Comparison of ENCODE assay signal across 28 cellular contexts in the genomic region with DNA sequence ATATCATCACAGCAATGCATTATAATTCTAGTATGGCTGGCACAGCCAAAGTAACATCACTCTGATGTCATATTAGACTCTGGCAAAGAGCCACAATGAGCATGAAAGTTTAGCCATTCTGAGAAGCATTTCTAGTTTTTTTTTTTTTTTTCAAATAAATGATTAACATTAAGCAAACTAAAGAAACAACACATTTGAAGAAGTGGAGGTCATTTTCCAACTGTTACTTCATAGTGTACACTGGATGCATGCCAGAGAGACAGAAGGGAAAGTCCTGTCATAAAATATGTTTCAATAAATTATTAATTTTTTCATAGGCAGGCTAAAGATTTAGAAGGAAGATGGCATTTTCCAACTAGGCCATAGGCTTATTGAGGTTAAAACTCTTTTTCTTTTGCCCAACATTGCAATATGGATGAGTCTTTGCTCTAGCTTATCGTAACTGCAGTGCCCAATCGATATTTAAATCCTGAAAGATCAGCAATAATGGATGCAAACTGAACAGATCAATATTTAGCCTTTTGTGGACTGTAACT.
DNase-seq lines count a peak whose midpoint lies in the region; ATAC-seq and TF ChIP-seq lines count a peak whose summit lies in the region.
"Had no signal": no experiment of that assay in that cellular context is flagged by ENCODE, and none has a peak within 500 bp of the region (broad histone marks: within the 10 kb centered on the region; RNA-seq: fewer than 3 reads in every experiment).

No MANE protein-coding gene starts in this region.

- H3K36me3 Mint-ChIP-seq in Calu3 (ENCODE audit: insufficient read depth, unreplicated experiment) (peaks cover 7% of the 10 kb centered on the region), CD14-positive monocyte (no peaks in the 10 kb centered on the region)
- H3K36me3 Mint-ChIP-seq in CD8-positive, alpha-beta T cell: no peaks in the 10 kb centered on the region
- H3K36me3 Mint-ChIP-seq: brain; naive thymus-derived CD8-positive, alpha-beta T cell had no signal

- H3K9me2 ChIP-seq in PC-3 (replicated peaks; ENCODE audit: low read length) (no peaks in the 10 kb centered on the region), PC-9 (ENCODE audit: insufficient read depth) (no peaks in the 10 kb centered on the region)

- H3K4me2 ChIP-seq in PC-3 (ENCODE audit: low read length): no peak overlapping the region
- H3K4me2 ChIP-seq in PC-9: no peak overlapping the region

- CTCF ChIA-PET in Calu3 (lab: Charles Lee): no interaction called here
- CTCF ChIA-PET in PC-3 (lab: Charles Lee): no interaction called here
- CTCF ChIA-PET in PC-9 (lab: Charles Lee): no interaction called here
- CTCF ChIA-PET in CD8-positive, alpha-beta T cell (lab: Charles Lee): no interaction called here

- H3K9ac ChIP-seq in PC-3 (ENCODE audit: low read length): no peak overlapping the region

- no peaks in the 10 kb centered on the region for H3K27me3 Mint-ChIP-seq in Calu3 (ENCODE audit: unreplicated experiment)
- no peaks in the 10 kb centered on the region for H3K27me3 Mint-ChIP-seq in CD8-positive, alpha-beta T cell (ENCODE audit: low read depth)
- no peaks in the 10 kb centered on the region for H3K27me3 Mint-ChIP-seq in CD14-positive monocyte (ENCODE audit: low read depth in 3 of 3)
- H3K27me3 Mint-ChIP-seq: brain; naive thymus-derived CD8-positive, alpha-beta T cell; T-helper 17 cell had no signal

- ATAC-seq in PC-3: no peak
- ATAC-seq in mucosa of descending colon: peak; percentile 79
- ATAC-seq in aorta (ENCODE audit: low FRiP score): no peak
- ATAC-seq in CD8-positive, alpha-beta T cell: no peak
- ATAC-seq: activated CD4-positive, CD25-positive, alpha-beta regulatory T cell treated with anti-CD3 and anti-CD28 coated beads, Interleukin-2, amount 50 U/mL, for 24 hours; HCT116; left ventricle myocardium superior; naive thymus-derived CD8-positive, alpha-beta T cell; psoas muscle; SK-N-SH treated with all-trans-retinoic acid at 6 μM for 48 hours; T-helper 17 cell had no signal

- no peak overlapping the region for H2AFZ ChIP-seq in PC-3 (ENCODE audit: low read length)
- H2AFZ ChIP-seq in PC-9: no peak overlapping the region

- DNase-seq in Calu3 (peak; percentile 68), PC-3 (peak; percentile 43), glomerular visceral epithelial cell (ENCODE audit: extremely low spot score) (peak; percentile 65), mucosa of descending colon (peak in 1 of 3 donors; percentile 51), PC-9 (no peak), aorta (no peak), CD14-positive monocyte (ENCODE audit: low spot score) (no peak)
- DNase-seq in CD8-positive, alpha-beta T cell: no peak
- DNase-seq: activated CD4-positive, alpha-beta T cell treated with anti-CD3 and anti-CD28 coated beads, Interleukin-2, amount 50 U/mL, for 4 hours; activated T-cell treated with anti-CD3 and anti-CD28 coated beads, Interleukin-2, amount 50 U/mL, for 48 hours; DMS79 treated with DMSO at 0.1 percent for 48 hours; GDM1; hypothalamus; Kasumi-1; left ventricle myocardium superior; naive thymus-derived CD8-positive, alpha-beta T cell; NCI-H510A; nucleus accumbens; psoas muscle; stimulated activated CD4-positive, alpha-beta T cell treated with anti-CD3 and anti-CD28 coated beads, Interleukin-15, amount 100 ng/mL, for 24 hours; stimulated activated CD4-positive, alpha-beta T cell treated with anti-CD3 and anti-CD28 coated beads, Interleukin-4, amount 100 ng/mL, for 4 hours; T-helper 17 cell; tibial artery had no signal

- H4K20me1 ChIP-seq in PC-3 (ENCODE audit: low read length): no peaks in the 10 kb centered on the region
- H4K20me1 ChIP-seq in PC-9 (ENCODE audit: insufficient read depth): no peaks in the 10 kb centered on the region

- POLR2A ChIA-PET in PC-3 (lab: Charles Lee; ENCODE audit: unreplicated experiment) (no interaction called here), PC-9 (lab: Charles Lee; ENCODE audit: unreplicated experiment) (no interaction called here)
- POLR2A ChIA-PET in CD8-positive, alpha-beta T cell (lab: Charles Lee): no interaction called here

- BruUV-seq in Calu3 (replicated peaks; lab: Mats Ljungman, UMichigan) (no TSS peak), PC-3 (replicated peaks; lab: Mats Ljungman, UMichigan) (no TSS peak), PC-9 (replicated peaks; lab: Mats Ljungman, UMichigan) (no TSS peak)

- H3K27ac ChIP-seq in PC-3 (ENCODE audit: low read length) (no peak overlapping the region), PC-9 (no peak overlapping the region), aorta (ENCODE audit: low read depth in 1 of 2, low read length in 2 of 2) (no peak overlapping the region)
- H3K27ac ChIP-seq in CD8-positive, alpha-beta T cell (ENCODE audit: low read depth, low read length): no peak overlapping the region
- H3K27ac ChIP-seq: psoas muscle, tibial artery had no signal

- peaks cover 11% of the 10 kb centered on the region for H3K9me3 Mint-ChIP-seq in Calu3 (ENCODE audit: low read depth, unreplicated experiment)
- H3K9me3 Mint-ChIP-seq in CD8-positive, alpha-beta T cell: peaks cover 13% of the 10 kb centered on the region
- H3K9me3 Mint-ChIP-seq in CD14-positive monocyte: peaks cover 0 to 7% (median 3%) of the 10 kb centered on the region in 7 donors

- TF ChIP-seq CTCF in Calu3 (IDR thresholded peaks at IDR 0.05; ENCODE audit: unreplicated experiment): no peak
- TF ChIP-seq CTCF in PC-3 (conservative IDR thresholded peaks at IDR 0.05; ENCODE audit: low read depth, low read length): no peak
- TF ChIP-seq CTCF in mucosa of descending colon (IDR thresholded peaks at IDR 0.05): no peak
- TF ChIP-seq CTCF in PC-9 (conservative IDR thresholded peaks at IDR 0.05): no peak
- no peak for TF ChIP-seq CTCF in CD8-positive, alpha-beta T cell (IDR thresholded peaks at IDR 0.05)
- no peak for TF ChIP-seq CTCF in CD14-positive monocyte (IDR thresholded peaks at IDR 0.05)

- H3K9me3 ChIP-seq in PC-3 (ENCODE audit: low read length) (no peaks in the 10 kb centered on the region), mucosa of descending colon (no peaks in the 10 kb centered on the region), PC-9 (ENCODE audit: insufficient read depth, low read depth) (no peaks in the 10 kb centered on the region), aorta (ENCODE audit: control insufficient read depth, low read length) (no peaks in the 10 kb centered on the region)
- no peaks in the 10 kb centered on the region for H3K9me3 ChIP-seq in CD8-positive, alpha-beta T cell (ENCODE audit: low read length)
- H3K9me3 ChIP-seq: psoas muscle, tibial artery had no signal

- peak overlapping the region; percentile 81 for H3K27ac Mint-ChIP-seq in Calu3 (ENCODE audit: unreplicated experiment)
- no peak overlapping the region for H3K27ac Mint-ChIP-seq in CD8-positive, alpha-beta T cell
- no peak overlapping the region for H3K27ac Mint-ChIP-seq in CD14-positive monocyte
- H3K27ac Mint-ChIP-seq: mesothelial cell of epicardium; naive thymus-derived CD8-positive, alpha-beta T cell; T-helper 17 cell had no signal

- no peak overlapping the region for H3K4me3 Mint-ChIP-seq in Calu3 (ENCODE audit: low read depth, unreplicated experiment)
- no peak overlapping the region for H3K4me3 Mint-ChIP-seq in CD8-positive, alpha-beta T cell
- H3K4me3 Mint-ChIP-seq in CD14-positive monocyte: no peak overlapping the region
- H3K4me3 Mint-ChIP-seq: brain; mesothelial cell of epicardium; naive thymus-derived CD8-positive, alpha-beta T cell; T-helper 17 cell had no signal

- 92% methylated on average over 2 of the region's 2 CpGs for WGBS in aorta, 2 donors

- no peaks in the 10 kb centered on the region for H3K79me2 ChIP-seq in PC-3 (ENCODE audit: low read length)
- H3K79me2 ChIP-seq in PC-9 (ENCODE audit: low read depth): no peaks in the 10 kb centered on the region

- no peaks in the 10 kb centered on the region for H3F3A ChIP-seq in PC-3 (ENCODE audit: low read length, unreplicated experiment)
- no peaks in the 10 kb centered on the region for H3F3A ChIP-seq in PC-9 (ENCODE audit: insufficient read depth, low read depth)

- H3K4me3 ChIP-seq in PC-3 (ENCODE audit: low read length) (no peak overlapping the region), mucosa of descending colon (no peak overlapping the region), PC-9 (no peak overlapping the region), aorta (ENCODE audit: low read length in 2 of 2) (no peak overlapping the region)
- no peak overlapping the region for H3K4me3 ChIP-seq in CD8-positive, alpha-beta T cell (ENCODE audit: low read depth, low read length)
- H3K4me3 ChIP-seq: psoas muscle, tibial artery had no signal

- H3K36me3 ChIP-seq in PC-3 (ENCODE audit: low read depth, low read length): no peaks in the 10 kb centered on the region
- H3K36me3 ChIP-seq in mucosa of descending colon (ENCODE audit: low read depth): no peaks in the 10 kb centered on the region
- H3K36me3 ChIP-seq in PC-9 (ENCODE audit: low read depth): no peaks in the 10 kb centered on the region
- no peaks in the 10 kb centered on the region for H3K36me3 ChIP-seq in aorta (ENCODE audit: control insufficient read depth in 1 of 2, insufficient read depth in 2 of 2, low read length in 1 of 2)
- H3K36me3 ChIP-seq in CD8-positive, alpha-beta T cell (ENCODE audit: insufficient read depth, low read length): no peaks in the 10 kb centered on the region
- H3K36me3 ChIP-seq: tibial artery had no signal

- H3K4me1 ChIP-seq in PC-3 (ENCODE audit: insufficient read depth, low read length): no peaks in the 10 kb centered on the region
- H3K4me1 ChIP-seq in mucosa of descending colon (ENCODE audit: low read depth): peaks cover 5% of the 10 kb centered on the region
- no peaks in the 10 kb centered on the region for H3K4me1 ChIP-seq in PC-9 (replicated peaks; ENCODE audit: insufficient read depth)
- H3K4me1 ChIP-seq in aorta (ENCODE audit: control insufficient read depth in 1 of 2, insufficient read depth in 2 of 2, low read length in 2 of 2): no peaks in the 10 kb centered on the region
- H3K4me1 ChIP-seq in CD8-positive, alpha-beta T cell (ENCODE audit: insufficient read depth, low read length): no peaks in the 10 kb centered on the region
- H3K4me1 ChIP-seq: psoas muscle, tibial artery had no signal

- intact Hi-C loops in Calu3 (cut with micrococcal nuclease; ENCODE audit: unreplicated experiment): no loop called here
- intact Hi-C loops in PC-3 (cut with micrococcal nuclease): no loop called here
- intact Hi-C loops in mucosa of descending colon (cut with DNase I, micrococcal nuclease): no loop called here
- intact Hi-C loops in PC-9 (cut with micrococcal nuclease; ENCODE audit: unreplicated experiment): no loop called here
- intact Hi-C loops in aorta (cut with DNase I): no loop called here
- intact Hi-C loops in CD8-positive, alpha-beta T cell (cut with DNase I, micrococcal nuclease): no loop called here
- intact Hi-C loops in CD14-positive monocyte (cut with micrococcal nuclease): no loop called here

- H3K27me3 ChIP-seq in PC-3 (ENCODE audit: low read length) (no peaks in the 10 kb centered on the region), PC-9 (ENCODE audit: insufficient read depth, low read depth) (no peaks in the 10 kb centered on the region), aorta (ENCODE audit: control insufficient read depth in 1 of 2, insufficient read depth in 2 of 2, low read length in 1 of 2) (no peaks in the 10 kb centered on the region)
- H3K27me3 ChIP-seq in CD8-positive, alpha-beta T cell (ENCODE audit: insufficient read depth, low read length): no peaks in the 10 kb centered on the region
- H3K27me3 ChIP-seq: tibial artery had no signal

- H3K4me1 Mint-ChIP-seq in Calu3 (ENCODE audit: low read depth, unreplicated experiment) (peaks cover 11% of the 10 kb centered on the region), CD14-positive monocyte (no peaks in the 10 kb centered on the region)
- no peaks in the 10 kb centered on the region for H3K4me1 Mint-ChIP-seq in CD8-positive, alpha-beta T cell (ENCODE audit: low read depth)
- H3K4me1 Mint-ChIP-seq: brain; naive thymus-derived CD8-positive, alpha-beta T cell; T-helper 17 cell had no signal

Comparison
In these comparisons a context has a peak if more than half of its experiments do, and no peak if none do; other contexts are left out.
1. DNase-seq: peak in Calu3 (single experiment), PC-3 (single experiment) and glomerular visceral epithelial cell (single experiment); none in PC-9 (0 of 2), aorta (0 of 2), CD8-positive, alpha-beta T cell (0 of 7) and CD14-positive monocyte (single experiment).